In genomic region chr2:134903701-134904100, GRCh38 we compare ENCODE assay signal across 6 cellular contexts. TPM values are rescaled to one million over a fixed set of nuclear protein-coding genes. Genes with fewer than 3 reads are reported as not detected.
DNase-seq lines count a peak whose midpoint lies in the region; ATAC-seq and TF ChIP-seq lines count a peak whose summit lies in the region.
"Not testable (repeated sequence)": the region's sequence is repeated elsewhere in the genome, so short reads cannot be mapped to it uniquely, and the experiment has no call there.

No MANE protein-coding gene starts in this region.

- not testable (repeated sequence) for H3K36me3 Mint-ChIP-seq in nephron progenitor cell (ENCODE audit: low read depth); stimulated activated effector memory CD8-positive, alpha-beta T cell treated with anti-CD3 and anti-CD28 coated beads, Interleukin-12 subunit alpha, Interleukin-12 subunit beta, amount 100 ng/mL, for 72 hours

- peak; percentile 28 for DNase-seq in ELR (ENCODE audit: low read depth)
- not testable (repeated sequence) for DNase-seq in HCT116 (ENCODE audit: low read depth, low spot score); nephron progenitor cell; stimulated activated effector memory CD8-positive, alpha-beta T cell treated with anti-CD3 and anti-CD28 coated beads, Interleukin-12 subunit alpha, Interleukin-12 subunit beta, amount 100 ng/mL, for 72 hours (ENCODE audit: low spot score in 2 of 2)
- DNase-seq in MG63, result peak; percentile 19
- DNase-seq in islet precursor cell, result peak; percentile 48

- peaks cover 14% of the 10 kb centered on the region for H3K27me3 Mint-ChIP-seq in nephron progenitor cell (ENCODE audit: low read depth, poor library complexity)

- H3K9me2 ChIP-seq in HCT116 (ENCODE audit: insufficient read depth), result not testable (repeated sequence)

- H3K9ac ChIP-seq in HCT116 (ENCODE audit: low read length), result not testable (repeated sequence)

- not testable (repeated sequence) for H3K4me3 ChIP-seq in HCT116 (replicated peaks in 1 of 2; ENCODE audit: low read depth in 1 of 2, low read length in 2 of 2); MG63

- not testable (repeated sequence) for BruUV-seq in HCT116 (replicated peaks; lab: Mats Ljungman, UMichigan)

- not testable (repeated sequence) for TF ChIP-seq RAD21 in HCT116 (IDR thresholded peaks at IDR 0.05; ENCODE audit: low read depth)

- peak overlapping the region; percentile 10 for H3K27ac Mint-ChIP-seq in nephron progenitor cell
- H3K27ac Mint-ChIP-seq in stimulated activated effector memory CD8-positive, alpha-beta T cell treated with anti-CD3 and anti-CD28 coated beads, Interleukin-12 subunit alpha, Interleukin-12 subunit beta, amount 100 ng/mL, for 72 hours, result peak overlapping the region; percentile 41

- not testable (repeated sequence) for H3K36me3 ChIP-seq in HCT116 (ENCODE audit: control insufficient read depth in 1 of 2, insufficient read depth in 2 of 2, low read length in 2 of 2); MG63

- not testable (repeated sequence) for TF ChIP-seq POLR2A in HCT116 (IDR thresholded peaks at IDR 0.05; ENCODE audit: borderline replicate concordance, extremely low read depth, insufficient read depth, insufficient read length)

- H3K9me3 Mint-ChIP-seq in nephron progenitor cell, result peaks cover 11% of the 10 kb centered on the region
- not testable (repeated sequence) for H3K9me3 Mint-ChIP-seq in stimulated activated effector memory CD8-positive, alpha-beta T cell treated with anti-CD3 and anti-CD28 coated beads, Interleukin-12 subunit alpha, Interleukin-12 subunit beta, amount 100 ng/mL, for 72 hours

- H3K4me1 ChIP-seq in HCT116 (ENCODE audit: control insufficient read depth in 1 of 2, insufficient read depth in 2 of 2, low read length in 2 of 2), result not testable (repeated sequence)

- not testable (repeated sequence) for H3K27ac ChIP-seq in HCT116 (ENCODE audit: low read depth, low read length)

- H2AFZ ChIP-seq in HCT116 (ENCODE audit: low read depth, low read length, poor library complexity, severe bottlenecking), result not testable (repeated sequence)

- RAD21 ChIA-PET in HCT116 (lab: Charles Lee; ENCODE audit: low non-redundant PET in 1 of 2, low total read pairs in 2 of 2, uncharacterized antibody in 2 of 2, unreplicated experiment in 2 of 2), result not testable (repeated sequence)

- H3K4me1 Mint-ChIP-seq in nephron progenitor cell; stimulated activated effector memory CD8-positive, alpha-beta T cell treated with anti-CD3 and anti-CD28 coated beads, Interleukin-12 subunit alpha, Interleukin-12 subunit beta, amount 100 ng/mL, for 72 hours: not testable (repeated sequence)

- intact Hi-C loops in HCT116 (cut with micrococcal nuclease), result loop anchor here (10.0 kb wide), 1 partner anchor 789 kb away; no protein-coding TSS in a partner anchor

- H3K27me3 ChIP-seq in HCT116 (ENCODE audit: insufficient read depth, low read length); MG63: not testable (repeated sequence)

- H3K79me2 ChIP-seq in HCT116 (ENCODE audit: insufficient read depth, low read length), result not testable (repeated sequence)

- not testable (repeated sequence) for H3K9me3 ChIP-seq in HCT116 (ENCODE audit: control insufficient read depth in 1 of 2, insufficient read depth in 1 of 2, low read depth in 1 of 2, low read length in 2 of 2); MG63

- H3K4me3 Mint-ChIP-seq in nephron progenitor cell; stimulated activated effector memory CD8-positive, alpha-beta T cell treated with anti-CD3 and anti-CD28 coated beads, Interleukin-12 subunit alpha, Interleukin-12 subunit beta, amount 100 ng/mL, for 72 hours: not testable (repeated sequence)

- not testable (repeated sequence) for ATAC-seq in HCT116; stimulated activated effector memory CD8-positive, alpha-beta T cell treated with anti-CD3 and anti-CD28 coated beads, Interleukin-12 subunit alpha, Interleukin-12 subunit beta, amount 100 ng/mL, for 72 hours

- CTCF ChIA-PET in HCT116 (lab: Charles Lee), result not testable (repeated sequence)

- TF ChIP-seq CTCF in HCT116 (IDR thresholded peaks at IDR 0.05 in 2 of 3, conservative IDR thresholded peaks at IDR 0.05 in 1 of 3; ENCODE audit: borderline replicate concordance in 1 of 3, insufficient read depth in 1 of 3, low read depth in 2 of 3, low read length in 2 of 3); nephron progenitor cell (IDR thresholded peaks at IDR 0.05): not testable (repeated sequence)

- H3K4me2 ChIP-seq in HCT116 (ENCODE audit: low read length), result not testable (repeated sequence)

- POLR2A ChIA-PET in HCT116 (lab: Charles Lee), result not testable (repeated sequence)

- not testable (repeated sequence) for H4K20me1 ChIP-seq in HCT116 (ENCODE audit: insufficient read depth)

TF ChIP-seq in HCT116, 20 proteins besides CTCF, POLR2A, EP300 and RAD21:
- peak; percentile 37; the same call in 1 of the 2 replicates for TF ChIP-seq CEBPB (IDR thresholded peaks at IDR 0.05; ENCODE audit: low read depth)

RNA-seq across cellular contexts. Expression of gene CCNT2, which starts 14.9 kb away (rescaled TPM):
- total RNA-seq in HCT116 (2021; ENCODE audit: unreplicated experiment), result 32.6 TPM
- polyA plus RNA-seq in HCT116 (2012), result 10.3 and 12.1 TPM in 2 replicates
- 9.0 and 11.2 TPM in 2 replicates for total RNA-seq in MG63 (2014; rRNA removed; shearing (Covaris generic); ENCODE audit: low replicate concordance)
